ENCODE assay signal across 9 cellular contexts in the genomic region with DNA sequence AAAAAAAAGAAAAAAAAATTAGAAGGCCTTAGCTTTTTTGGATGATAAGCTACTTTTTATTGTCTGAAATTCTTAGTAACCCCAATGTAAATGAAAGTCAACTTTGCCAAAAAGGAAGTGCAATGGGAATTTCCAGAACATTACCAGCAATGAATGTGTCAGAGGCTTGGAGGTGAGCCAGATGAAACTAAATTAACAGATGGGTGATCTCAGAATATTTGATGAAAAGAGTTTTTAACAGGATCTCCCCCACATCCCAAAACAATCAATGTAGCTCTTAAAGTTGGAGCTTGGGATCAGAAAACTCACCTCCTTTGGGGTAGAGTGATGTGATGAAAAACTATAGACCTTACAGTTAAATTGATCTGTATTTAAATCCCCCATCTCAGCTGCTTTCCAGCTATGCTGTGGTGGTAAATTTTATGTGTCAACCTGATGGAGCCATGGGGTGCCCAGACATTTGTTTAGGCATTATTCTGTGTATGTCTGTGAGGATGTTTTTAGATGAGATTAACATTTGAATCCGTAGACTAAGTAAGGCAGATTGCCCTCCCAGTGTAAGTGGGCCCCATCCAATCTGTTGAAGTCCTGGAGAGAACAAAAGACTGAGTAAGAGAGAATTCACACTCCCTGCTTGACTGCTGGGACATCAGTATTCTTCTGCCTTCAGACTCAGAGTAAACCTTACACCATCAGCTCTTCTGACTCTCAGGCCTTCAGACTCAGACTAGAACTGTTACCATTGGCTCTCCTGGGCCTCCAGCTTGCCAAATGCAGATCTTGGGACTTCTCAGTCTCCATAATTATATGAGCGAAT.
A peak's percentile ranks its signal among the peaks of the same experiment; 100 is the strongest.
DNase-seq lines count a peak whose midpoint lies in the region; ATAC-seq and TF ChIP-seq lines count a peak whose summit lies in the region.
"Had no signal": no experiment of that assay in that cellular context is flagged by ENCODE, and none has a peak within 500 bp of the region (broad histone marks: within the 10 kb centered on the region; RNA-seq: fewer than 3 reads in every experiment).

No MANE protein-coding gene starts in this region.

- TSS peak; percentile 89 for BruUV-seq in mammary epithelial cell (replicated peaks; lab: Mats Ljungman, UMichigan)

- no peak overlapping the region for H4K5ac ChIP-seq in mesendoderm (ENCODE audit: low read length)

- peak overlapping the region; percentile 39 for H3K18ac ChIP-seq in mesendoderm (ENCODE audit: low read length)

- no peaks in the 10 kb centered on the region for H3K79me1 ChIP-seq in mesendoderm (ENCODE audit: low read length)

- intact Hi-C loops in mammary epithelial cell (cut with micrococcal nuclease) = no loop called here

- H3K27ac ChIP-seq in mammary epithelial cell (ENCODE audit: insufficient read depth, low read depth, low read length) = peak overlapping the region; percentile 60
- peak overlapping the region; percentile 81 for H3K27ac ChIP-seq in mesendoderm (ENCODE audit: low read depth, low read length)

- peak overlapping the region; percentile 39 for H2BK5ac ChIP-seq in mesendoderm (ENCODE audit: low read length)

- H3K4ac ChIP-seq in mesendoderm (ENCODE audit: low read depth, low read length) = no peak overlapping the region

- peak overlapping the region; percentile 66 for H2AFZ ChIP-seq in mammary epithelial cell (ENCODE audit: low read depth, low read length)

- H3K4me1 ChIP-seq in mammary epithelial cell (ENCODE audit: insufficient read depth, low read length) (peaks cover 16% of the 10 kb centered on the region), mesendoderm (ENCODE audit: control insufficient read depth, low read depth, low read length) (peaks cover 3% of the 10 kb centered on the region)

- H3K4me1 Mint-ChIP-seq in endothelial cell (ENCODE audit: unreplicated experiment) = no peaks in the 10 kb centered on the region

- H3K79me2 ChIP-seq in mammary epithelial cell (ENCODE audit: insufficient read depth, low read length) = no peaks in the 10 kb centered on the region
- H3K79me2 ChIP-seq in mesendoderm (ENCODE audit: control insufficient read depth, insufficient read depth, low read length) = no peaks in the 10 kb centered on the region

- no peak overlapping the region for H2AK5ac ChIP-seq in mesendoderm (ENCODE audit: low read length)

- TF ChIP-seq CTCF in mammary epithelial cell (conservative IDR thresholded peaks at IDR 0.05 in 1 of 2, IDR thresholded peaks at IDR 0.05 in 1 of 2; ENCODE audit: extremely low read depth in 1 of 2, insufficient read depth in 1 of 2, low read depth in 1 of 2, low read length in 2 of 2) (no peak), endothelial cell (IDR thresholded peaks at IDR 0.05; ENCODE audit: unreplicated experiment) (no peak)

- 92% methylated on average over 2 of the region's 2 CpGs for WGBS in mammary epithelial cell (ENCODE audit: low coverage, missing lambda C conversion rate)
- WGBS in mesendoderm (ENCODE audit: extremely low coverage, insufficient coverage, low lambda C conversion rate) = no CpG with 5 or more reads among the region's 2 CpGs

- no peak overlapping the region for H3K27ac Mint-ChIP-seq in endothelial cell (ENCODE audit: unreplicated experiment)

- no peak overlapping the region for H3K4me3 Mint-ChIP-seq in endothelial cell (ENCODE audit: unreplicated experiment)

- H4K20me1 ChIP-seq in mammary epithelial cell (ENCODE audit: insufficient read depth, low read length) = no peaks in the 10 kb centered on the region

- H3K9me3 Mint-ChIP-seq in endothelial cell (ENCODE audit: unreplicated experiment) = no peaks in the 10 kb centered on the region

- DNase-seq in CD1c-positive myeloid dendritic cell (ENCODE audit: extremely low spot score) (peak; percentile 51), mammary epithelial cell (peak; percentile 91), mesendoderm (peak; percentile 93), NOMO-1 treated with dmso at 0.1 percent for 144 hours (lab: John Stamatoyannopoulos, UW; ENCODE audit: unreplicated experiment) (no peak), putamen (ENCODE audit: low spot score) (no peak), endothelial cell (ENCODE audit: low spot score) (no peak)
- DNase-seq: activated gamma-delta T cell treated with Interleukin-2 at 50 U/mL for 16 hours had no signal

- no peak overlapping the region for H4K8ac ChIP-seq in mesendoderm (ENCODE audit: low read depth, low read length)

- CTCF ChIA-PET in mammary epithelial cell (lab: Charles Lee; ENCODE audit: low non-redundant PET) = interaction anchor here (0.6 kb wide), 2 partner anchors 131 to 142 kb away, joined by 5 to 10 read pairs; no protein-coding TSS in a partner anchor

- dilution Hi-C loops in mammary epithelial cell (cut with HindIII; ENCODE audit: low sequenced_read_pairs) = no loop called here

- no peaks in the 10 kb centered on the region for H3K9me3 ChIP-seq in mammary epithelial cell (replicated peaks; ENCODE audit: insufficient read depth, low read length)

- no peak overlapping the region for H3K4me2 ChIP-seq in mammary epithelial cell (ENCODE audit: insufficient read depth, low read depth, low read length)
- no peak overlapping the region for H3K4me2 ChIP-seq in mesendoderm (ENCODE audit: low read length)

- H2BK120ac ChIP-seq in mesendoderm (ENCODE audit: low read depth, low read length) = no peak overlapping the region

- H3K56ac ChIP-seq in mesendoderm (ENCODE audit: low read length) = peak overlapping the region; percentile 18

- in situ Hi-C loops in mammary epithelial cell (cut with MboI; ENCODE audit: low sequenced_read_pairs in 2 of 2) = no loop called here

- peaks cover 5% of the 10 kb centered on the region for H3K27me3 Mint-ChIP-seq in endothelial cell (ENCODE audit: unreplicated experiment)

- H3K9ac ChIP-seq in mammary epithelial cell (ENCODE audit: insufficient read depth, low read length) (peak overlapping the region; percentile 1), mesendoderm (ENCODE audit: low read length) (no peak overlapping the region)

- H2BK15ac ChIP-seq in mesendoderm (replicated peaks; ENCODE audit: low read depth) = no peak overlapping the region

- ATAC-seq in HG02885 (IDR thresholded peaks at IDR 0.05; ENCODE audit: poor library complexity, unreplicated experiment) (peak; percentile 41), HG03520 (IDR thresholded peaks at IDR 0.05; ENCODE audit: unreplicated experiment) (no peak)

- H3K27me3 ChIP-seq in mammary epithelial cell (ENCODE audit: insufficient read depth, low read length) (no peaks in the 10 kb centered on the region), mesendoderm (ENCODE audit: insufficient read depth, low read length, poor library complexity) (no peaks in the 10 kb centered on the region)

- H3K4me3 ChIP-seq in mammary epithelial cell (replicated peaks in 1 of 3; ENCODE audit: insufficient read depth in 1 of 3, low read depth in 2 of 3, low read length in 3 of 3) = no peak overlapping the region
- H3K4me3 ChIP-seq in mesendoderm (ENCODE audit: low read length) = no peak overlapping the region

- no peaks in the 10 kb centered on the region for H3K36me3 Mint-ChIP-seq in endothelial cell (ENCODE audit: low read depth, unreplicated experiment)

- H3K23ac ChIP-seq in mesendoderm (ENCODE audit: low read length) = no peak overlapping the region

- H3K36me3 ChIP-seq in mammary epithelial cell (ENCODE audit: insufficient read depth, low read length) (no peaks in the 10 kb centered on the region), mesendoderm (ENCODE audit: control insufficient read depth, insufficient read depth, low read length) (no peaks in the 10 kb centered on the region)

Comparison
In these comparisons a context has a peak if more than half of its experiments do, and no peak if none do; other contexts are left out.
1. DNase-seq: peak in CD1c-positive myeloid dendritic cell (single experiment), mammary epithelial cell (single experiment) and mesendoderm (single experiment); none in NOMO-1 treated with dmso at 0.1 percent for 144 hours (single experiment), putamen (single experiment) and endothelial cell (single experiment).